ENCODE assay signal across 8 cellular contexts in the genomic region with DNA sequence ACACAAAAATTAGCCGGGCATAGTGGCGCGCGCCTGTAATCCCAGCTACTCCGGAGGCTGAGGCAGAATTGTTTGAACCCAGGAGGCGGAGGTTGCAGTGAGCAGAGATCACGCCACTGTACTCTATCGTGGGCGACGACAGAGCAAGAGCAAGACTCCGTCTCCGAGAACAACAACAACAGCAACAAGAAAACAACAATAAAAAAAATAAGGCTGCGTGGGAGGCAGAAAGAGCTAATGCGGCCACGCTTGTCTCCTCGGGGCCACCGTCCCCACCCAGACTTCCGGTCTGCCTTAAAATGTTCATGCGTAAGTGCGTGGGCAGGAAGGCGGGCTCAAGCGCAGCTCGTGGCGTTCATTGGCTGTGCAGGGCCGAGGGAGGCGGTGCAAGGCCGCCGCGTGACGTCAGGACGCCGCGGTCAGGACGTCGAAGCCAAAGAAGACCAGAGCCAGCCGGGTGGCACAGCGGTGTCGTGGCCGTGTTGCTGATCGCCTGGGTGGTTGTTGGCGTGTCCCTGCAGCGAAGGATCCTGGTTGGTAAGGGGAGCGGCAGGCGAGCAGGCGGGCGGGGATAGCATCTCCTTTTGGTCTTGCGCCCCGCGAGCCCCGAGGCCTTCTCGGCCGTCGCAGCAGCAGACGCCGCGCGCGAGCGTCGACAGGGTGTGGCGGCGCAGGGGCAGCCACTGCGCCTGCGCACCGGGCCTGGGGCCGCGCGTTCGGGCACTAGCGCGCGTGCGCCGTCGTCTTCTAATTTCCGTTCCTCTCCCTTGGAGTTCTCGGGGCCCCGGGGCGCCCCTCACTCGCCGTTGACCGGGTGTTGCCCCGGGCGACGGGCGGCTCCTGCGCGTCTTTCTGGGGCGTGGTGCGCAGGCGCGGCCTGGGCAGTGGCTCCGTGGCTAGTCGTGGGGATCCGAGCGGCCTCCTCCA. TPM values are rescaled to one million over a fixed set of nuclear protein-coding genes. Genes with fewer than 3 reads are reported as not detected.
DNase-seq lines count a peak whose midpoint lies in the region; ATAC-seq and TF ChIP-seq lines count a peak whose summit lies in the region.

A gene (plus strand): TSS at position 426 of the 927 bp plus-strand sequence. CDS start 2,146 bp downstream, outside the sequence.

- POLR2A ChIA-PET in naive thymus-derived CD8-positive, alpha-beta T cell (lab: Charles Lee), result interaction anchor here (0.6 to 4.2 kb wide), 25 partner anchors 10 to 1205 kb away, joined by 3 to 72 read pairs (median 4); a partner anchor contains a TSS

- H3K4me3 Mint-ChIP-seq in activated T-helper 1 cell treated with anti-CD3 and anti-CD28 coated beads, Interleukin-12 subunit alpha, Interleukin-12 subunit beta, Interleukin-2, Interleukin-4 antibody, amounts not matched to agents 30 ng/mL and 10 ng/mL and 1 ng/mL, durations not matched to agents 14 hours and 24 hours and 36 hours, result peak within 1 kb of the TSS; percentile 99
- peak within 1 kb of the TSS; percentile 92 to 100 (median 98) for H3K4me3 Mint-ChIP-seq in naive thymus-derived CD8-positive, alpha-beta T cell

- H3K36me3 ChIP-seq in DND-41 (ENCODE audit: insufficient read depth, low read length), result peaks cover 61% of the 10 kb centered on the region
- peaks cover 22% of the 10 kb centered on the region for H3K36me3 ChIP-seq in GM23248 (ENCODE audit: low read depth)

- H4K20me1 ChIP-seq in DND-41 (ENCODE audit: insufficient read depth, low read length), result peaks cover 47% of the 10 kb centered on the region
- 0 out of 2 replicates have a peak, but pooled peaks cover 4% of the 10 kb centered on the region for H4K20me1 ChIP-seq in GM23248 (ENCODE audit: insufficient read depth)

- H3K9me3 ChIP-seq in DND-41 (ENCODE audit: insufficient read depth, low read length, severe bottlenecking) (no peaks in the 10 kb centered on the region), GM23248 (ENCODE audit: low read depth) (no peaks in the 10 kb centered on the region)

- H3K27ac ChIP-seq in DND-41 (ENCODE audit: low read length) (peak within 1 kb of the TSS; percentile 97), GM23248 (peak within 1 kb of the TSS; percentile 98)

- peak within 1 kb of the TSS; percentile 97 for H2AFZ ChIP-seq in DND-41 (ENCODE audit: low read depth, low read length)
- H2AFZ ChIP-seq in GM23248, result peak within 1 kb of the TSS; percentile 69

- 1 to 2% methylated on average over 60 to 92 of the region's 96 CpGs for WGBS in GM23248 (ENCODE audit: low coverage in 1 of 2, low lambda C conversion rate in 2 of 2, missing lambda C conversion rate in 2 of 2), 2 experiments

- peaks cover 47% of the 10 kb centered on the region for H3K4me1 ChIP-seq in DND-41 (ENCODE audit: insufficient read depth, low read length)
- H3K4me1 ChIP-seq in GM23248 (ENCODE audit: insufficient read depth), result peaks cover 25% of the 10 kb centered on the region

- peak; percentile 5 for TF ChIP-seq CTCF in DND-41 (IDR thresholded peaks at IDR 0.05; ENCODE audit: borderline replicate concordance, extremely low read depth, low read length, poor library complexity, severe bottlenecking)

- H3K27me3 Mint-ChIP-seq in activated T-helper 1 cell treated with anti-CD3 and anti-CD28 coated beads, Interleukin-12 subunit alpha, Interleukin-12 subunit beta, Interleukin-2, Interleukin-4 antibody, amounts not matched to agents 30 ng/mL and 10 ng/mL and 1 ng/mL, durations not matched to agents 14 hours and 24 hours and 36 hours (ENCODE audit: insufficient read depth), result no peaks in the 10 kb centered on the region
- peaks cover 0 to 3% (median 0%) of the 10 kb centered on the region in 5 donors for H3K27me3 Mint-ChIP-seq in naive thymus-derived CD8-positive, alpha-beta T cell

- H3F3A ChIP-seq in GM23248 (ENCODE audit: insufficient read depth), result 0 out of 2 replicates have a peak, but pooled peaks cover 9% of the 10 kb centered on the region

- H3K36me3 Mint-ChIP-seq in activated T-helper 1 cell treated with anti-CD3 and anti-CD28 coated beads, Interleukin-12 subunit alpha, Interleukin-12 subunit beta, Interleukin-2, Interleukin-4 antibody, amounts not matched to agents 30 ng/mL and 10 ng/mL and 1 ng/mL, durations not matched to agents 14 hours and 24 hours and 36 hours (ENCODE audit: low read depth), result peaks cover 45% of the 10 kb centered on the region
- H3K36me3 Mint-ChIP-seq in naive thymus-derived CD8-positive, alpha-beta T cell, result peaks cover 0 to 52% (median 7%) of the 10 kb centered on the region in 3 donors

- H3K4me1 Mint-ChIP-seq in activated T-helper 1 cell treated with anti-CD3 and anti-CD28 coated beads, Interleukin-12 subunit alpha, Interleukin-12 subunit beta, Interleukin-2, Interleukin-4 antibody, amounts not matched to agents 30 ng/mL and 10 ng/mL and 1 ng/mL, durations not matched to agents 14 hours and 24 hours and 36 hours (ENCODE audit: low read depth), result peaks cover 36% of the 10 kb centered on the region
- peaks cover 28 to 68% (median 57%) of the 10 kb centered on the region in 4 donors for H3K4me1 Mint-ChIP-seq in naive thymus-derived CD8-positive, alpha-beta T cell

- peak within 1 kb of the TSS; percentile 75 to 99 for H3K4me3 ChIP-seq in DND-41 (ENCODE audit: low read depth in 1 of 2, low read length in 2 of 2)
- H3K4me3 ChIP-seq in GM23248, result peak within 1 kb of the TSS; percentile 88

- peak; percentile 91 for ATAC-seq in DND-41 (ENCODE audit: insufficient read depth, low read depth)
- ATAC-seq in naive thymus-derived CD8-positive, alpha-beta T cell, result peak; percentile 88 to 92

- H3K9me3 Mint-ChIP-seq in activated T-helper 1 cell treated with anti-CD3 and anti-CD28 coated beads, Interleukin-12 subunit alpha, Interleukin-12 subunit beta, Interleukin-2, Interleukin-4 antibody, amounts not matched to agents 30 ng/mL and 10 ng/mL and 1 ng/mL, durations not matched to agents 14 hours and 24 hours and 36 hours, result no peaks in the 10 kb centered on the region
- no peaks in the 10 kb centered on the region for H3K9me3 Mint-ChIP-seq in naive thymus-derived CD8-positive, alpha-beta T cell

- peak within 1 kb of the TSS; percentile 71 for H3K9ac ChIP-seq in DND-41 (ENCODE audit: low read depth, low read length)
- H3K9ac ChIP-seq in GM23248, result peak within 1 kb of the TSS; percentile 99

- in situ Hi-C loops in GM23248 (cut with MboI), result no loop called here

- intact Hi-C loops in activated T-helper 1 cell treated with anti-CD3 and anti-CD28 coated beads, Interleukin-12 subunit alpha, Interleukin-12 subunit beta, Interleukin-2, Interleukin-4 antibody, amounts not matched to agents 30 ng/mL and 10 ng/mL and 1 ng/mL, durations not matched to agents 14 hours and 24 hours and 36 hours (cut with micrococcal nuclease), result loop anchor here (1.0 to 5.0 kb wide), 11 partner anchors 14 to 959 kb away; a partner anchor contains a TSS

- H3K4me2 ChIP-seq in DND-41 (ENCODE audit: insufficient read depth, low read length), result peak within 1 kb of the TSS; percentile 99
- peak within 1 kb of the TSS; percentile 90 for H3K4me2 ChIP-seq in GM23248 (ENCODE audit: unreplicated experiment)

- H3K27ac Mint-ChIP-seq in activated T-helper 1 cell treated with anti-CD3 and anti-CD28 coated beads, Interleukin-12 subunit alpha, Interleukin-12 subunit beta, Interleukin-2, Interleukin-4 antibody, amounts not matched to agents 30 ng/mL and 10 ng/mL and 1 ng/mL, durations not matched to agents 14 hours and 24 hours and 36 hours, result peak within 1 kb of the TSS; percentile 98
- H3K27ac Mint-ChIP-seq in naive thymus-derived CD8-positive, alpha-beta T cell, result peak within 1 kb of the TSS; percentile 99 to 100 (median 100)

- no peaks in the 10 kb centered on the region for H3K9me2 ChIP-seq in GM23248 (ENCODE audit: insufficient read depth)

- peak; percentile 97 for DNase-seq in DND-41
- DNase-seq in GM23248, result peak; percentile 99
- DNase-seq in Kasumi-1 (lab: John Stamatoyannopoulos, UW), result peak; percentile 96 to 97
- peak; percentile 97 for DNase-seq in RPMI7951 (ENCODE audit: low read depth)
- peak; percentile 96 for DNase-seq in activated T-helper 1 cell treated with anti-CD3 and anti-CD28 coated beads, Interleukin-12 subunit alpha, Interleukin-12 subunit beta, Interleukin-2, Interleukin-4 antibody, amounts not matched to agents 30 ng/mL and 10 ng/mL and 1 ng/mL, durations not matched to agents 14 hours and 24 hours and 36 hours (ENCODE audit: low spot score)
- DNase-seq in fibroblast of gingiva (ENCODE audit: low read depth), result peak; percentile 99
- peak; percentile 95 to 99 (median 98) for DNase-seq in naive thymus-derived CD8-positive, alpha-beta T cell
- peak; percentile 94 to 99 (median 97) for DNase-seq in stimulated activated naive CD4-positive, alpha-beta T cell (lab: John Stamatoyannopoulos, UW)

- H3K79me2 ChIP-seq in DND-41 (ENCODE audit: insufficient read depth, low read length), result peaks cover 85% of the 10 kb centered on the region
- peaks cover 86% of the 10 kb centered on the region for H3K79me2 ChIP-seq in GM23248 (ENCODE audit: insufficient read depth)

- H3K27me3 ChIP-seq in DND-41 (ENCODE audit: insufficient read depth, low read length, poor library complexity) (no peaks in the 10 kb centered on the region), GM23248 (replicated peaks; ENCODE audit: insufficient read depth) (no peaks in the 10 kb centered on the region)

RNA-seq across cellular contexts. Expression of the gene that starts here (rescaled TPM):
- 29.2 and 33.9 TPM in 2 replicates for total RNA-seq in GM23248 (2014; rRNA removed; shearing (Covaris generic))
- 34.7 and 45.5 TPM in 2 replicates for polyA plus RNA-seq in GM23248 (2016; fragmentation: Nextera tagmentation; extraction: Ambion mirVana)
- 7.1 and 9.0 TPM in 2 replicates for total RNA-seq in RPMI7951 (2014; rRNA removed; shearing (Covaris generic))
- 192 and 193 TPM in 2 replicates for total RNA-seq in activated T-helper 1 cell treated with anti-CD3 and anti-CD28 coated beads, Interleukin-12 subunit alpha, Interleukin-12 subunit beta, Interleukin-2, Interleukin-4 antibody, amounts not matched to agents 30 ng/mL and 10 ng/mL and 1 ng/mL, durations not matched to agents 14 hours and 24 hours and 36 hours
- 100 to 1,000 TPM; 610 to 639 TPM for total RNA-seq in naive thymus-derived CD8-positive, alpha-beta T cell
- 1 to 10 TPM; 4.5 to 8.6 (median 6.5) TPM for polyA plus RNA-seq in naive thymus-derived CD8-positive, alpha-beta T cell

Comparison
In these comparisons a context has a peak if more than half of its experiments do, and no peak if none do; other contexts are left out.
1. Peak in every context shown above with its lines: DNase-seq, ATAC-seq, H3K4me3 ChIP-seq and H3K27ac ChIP-seq.